In genomic region chr5:80097516-80097915, GRCh38 we compare ENCODE assay signal across 32 cellular contexts.
DNase-seq lines count a peak whose midpoint lies in the region; ATAC-seq and TF ChIP-seq lines count a peak whose summit lies in the region.
"Had no signal": no experiment of that assay in that cellular context is flagged by ENCODE, and none has a peak within 500 bp of the region (broad histone marks: within the 10 kb centered on the region; RNA-seq: fewer than 3 reads in every experiment).

No MANE protein-coding gene starts in this region.

- H3K27ac ChIP-seq in CD4-positive, CD25-positive, alpha-beta regulatory T cell (ENCODE audit: insufficient read depth, low read length, poor library complexity, severe bottlenecking), result no peak overlapping the region
- peak overlapping the region; percentile 68 for H3K27ac ChIP-seq in HUES48 (ENCODE audit: low read depth, low read length)
- H3K27ac ChIP-seq in naive thymus-derived CD4-positive, alpha-beta T cell (ENCODE audit: low read depth, low read length), result no peak overlapping the region
- no peak overlapping the region for H3K27ac ChIP-seq in WERI-Rb-1
- H3K27ac ChIP-seq: body of pancreas, heart left ventricle, ovary, stomach, tibial artery had no signal

- peaks cover 4% of the 10 kb centered on the region for H3K4me1 ChIP-seq in CD4-positive, CD25-positive, alpha-beta regulatory T cell (ENCODE audit: control insufficient read depth, insufficient read depth, low read length, poor library complexity, severe bottlenecking)
- peaks cover 20% of the 10 kb centered on the region for H3K4me1 ChIP-seq in HUES48 (ENCODE audit: control insufficient read depth, insufficient read depth, low read length)
- peaks cover 0 to 8% of the 10 kb centered on the region in 2 donors for H3K4me1 ChIP-seq in naive thymus-derived CD4-positive, alpha-beta T cell (ENCODE audit: control insufficient read depth in 2 of 2, insufficient read depth in 2 of 2, low read length in 2 of 2)
- H3K4me1 ChIP-seq: tibial artery had no signal

- CTCF ChIA-PET in naive thymus-derived CD4-positive, alpha-beta T cell (lab: Charles Lee), result interaction anchor here (0.6 to 1.6 kb wide), 4 partner anchors 28 to 208 kb away, joined by 3 to 5 read pairs (median 3); no protein-coding TSS in a partner anchor

- H3K4me3 Mint-ChIP-seq in CD4-positive, CD25-positive, alpha-beta regulatory T cell, result no peak overlapping the region
- H3K4me3 Mint-ChIP-seq in naive thymus-derived CD4-positive, alpha-beta T cell, result peak overlapping the region in 8 of 10 donors; percentile 33 to 76 (median 54)
- no peak overlapping the region for H3K4me3 Mint-ChIP-seq in activated T-helper 2 cell treated with anti-CD3 and anti-CD28 coated beads, Interferon-gamma antibody, Interleukin-2, Interleukin-4, amounts not matched to agents 10 μg/mL and 5 μg/mL and 100 μg/mL, durations not matched to agents 14 hours and 24 hours and 36 hours (ENCODE audit: low read depth)
- H3K4me3 Mint-ChIP-seq: B cell, HFFc6 had no signal

- no peaks in the 10 kb centered on the region for H3K9me3 Mint-ChIP-seq in CD4-positive, CD25-positive, alpha-beta regulatory T cell
- H3K9me3 Mint-ChIP-seq in naive thymus-derived CD4-positive, alpha-beta T cell, result peaks cover 0 to 2% (median 0%) of the 10 kb centered on the region in 11 donors
- no peaks in the 10 kb centered on the region for H3K9me3 Mint-ChIP-seq in activated T-helper 2 cell treated with anti-CD3 and anti-CD28 coated beads, Interferon-gamma antibody, Interleukin-2, Interleukin-4, amounts not matched to agents 10 μg/mL and 5 μg/mL and 100 μg/mL, durations not matched to agents 14 hours and 24 hours and 36 hours
- H3K9me3 Mint-ChIP-seq: HFFc6 had no signal

- no peaks in the 10 kb centered on the region for H3K9me3 ChIP-seq in CD4-positive, CD25-positive, alpha-beta regulatory T cell (ENCODE audit: control insufficient read depth in 2 of 2, low read length in 2 of 2)
- H3K9me3 ChIP-seq in HUES48 (ENCODE audit: control insufficient read depth, insufficient read depth, low read length), result no peaks in the 10 kb centered on the region
- no peaks in the 10 kb centered on the region for H3K9me3 ChIP-seq in naive thymus-derived CD4-positive, alpha-beta T cell (ENCODE audit: control insufficient read depth in 2 of 3, low read length in 3 of 3)
- H3K9me3 ChIP-seq in WERI-Rb-1 (ENCODE audit: severe bottlenecking), result no peaks in the 10 kb centered on the region
- H3K9me3 ChIP-seq: body of pancreas, heart left ventricle, ovary, stomach, tibial artery had no signal

- intact Hi-C loops in naive thymus-derived CD4-positive, alpha-beta T cell (cut with micrococcal nuclease), result loop anchor here in 1 of 2 donors (10.0 kb wide), 1 partner anchor 387 kb away; the partner anchor contains the start of gene FAM151B
- intact Hi-C loops in activated T-helper 2 cell treated with anti-CD3 and anti-CD28 coated beads, Interferon-gamma antibody, Interleukin-2, Interleukin-4, amounts not matched to agents 10 μg/mL and 5 μg/mL and 100 μg/mL, durations not matched to agents 14 hours and 24 hours and 36 hours (cut with micrococcal nuclease), result no loop called here
- intact Hi-C loops in posterior cingulate gyrus (cut with DNase I), result loop anchor here (10.0 kb wide), 2 partner anchors 307 to 577 kb away; partner anchors contain the start of gene ZFYVE16

- no peak overlapping the region for H3K4me3 ChIP-seq in CD4-positive, CD25-positive, alpha-beta regulatory T cell (ENCODE audit: low read depth, low read length)
- H3K4me3 ChIP-seq in HUES48 (ENCODE audit: low read depth, low read length) (no peak overlapping the region), WERI-Rb-1 (ENCODE audit: low read depth, low read length) (no peak overlapping the region)
- H3K4me3 ChIP-seq in naive thymus-derived CD4-positive, alpha-beta T cell (ENCODE audit: low read length), result no peak overlapping the region
- H3K4me3 ChIP-seq: body of pancreas, heart left ventricle, ovary, smooth muscle cell, stomach, tibial artery had no signal

- no peaks in the 10 kb centered on the region for H3K27me3 Mint-ChIP-seq in CD4-positive, CD25-positive, alpha-beta regulatory T cell
- H3K27me3 Mint-ChIP-seq in naive thymus-derived CD4-positive, alpha-beta T cell, result no peaks in the 10 kb centered on the region
- H3K27me3 Mint-ChIP-seq in activated T-helper 2 cell treated with anti-CD3 and anti-CD28 coated beads, Interferon-gamma antibody, Interleukin-2, Interleukin-4, amounts not matched to agents 10 μg/mL and 5 μg/mL and 100 μg/mL, durations not matched to agents 14 hours and 24 hours and 36 hours (ENCODE audit: low read depth), result no peaks in the 10 kb centered on the region
- H3K27me3 Mint-ChIP-seq: B cell had no signal

- H3K27ac Mint-ChIP-seq in CD4-positive, CD25-positive, alpha-beta regulatory T cell, result peak overlapping the region in 2 of 3 donors; percentile 53 to 78
- peak overlapping the region in 7 of 9 donors; percentile 18 to 90 (median 73) for H3K27ac Mint-ChIP-seq in naive thymus-derived CD4-positive, alpha-beta T cell
- no peak overlapping the region for H3K27ac Mint-ChIP-seq in activated T-helper 2 cell treated with anti-CD3 and anti-CD28 coated beads, Interferon-gamma antibody, Interleukin-2, Interleukin-4, amounts not matched to agents 10 μg/mL and 5 μg/mL and 100 μg/mL, durations not matched to agents 14 hours and 24 hours and 36 hours
- H3K27ac Mint-ChIP-seq: B cell, HFFc6 had no signal

- H3K36me3 Mint-ChIP-seq in CD4-positive, CD25-positive, alpha-beta regulatory T cell, result peaks cover 11% of the 10 kb centered on the region
- H3K36me3 Mint-ChIP-seq in naive thymus-derived CD4-positive, alpha-beta T cell, result peaks cover 4 to 49% (median 15%) of the 10 kb centered on the region in 5 donors
- no peaks in the 10 kb centered on the region for H3K36me3 Mint-ChIP-seq in activated T-helper 2 cell treated with anti-CD3 and anti-CD28 coated beads, Interferon-gamma antibody, Interleukin-2, Interleukin-4, amounts not matched to agents 10 μg/mL and 5 μg/mL and 100 μg/mL, durations not matched to agents 14 hours and 24 hours and 36 hours (ENCODE audit: low read depth)

- DNase-seq in CD4-positive, CD25-positive, alpha-beta regulatory T cell, result no peak
- DNase-seq in ecto neural progenitor cell (ENCODE audit: low spot score), result peak; percentile 66
- no peak for DNase-seq in naive thymus-derived CD4-positive, alpha-beta T cell
- no peak for DNase-seq in activated T-helper 2 cell treated with anti-CD3 and anti-CD28 coated beads, Interferon-gamma antibody, Interleukin-2, Interleukin-4, amounts not matched to agents 10 μg/mL and 5 μg/mL and 100 μg/mL, durations not matched to agents 14 hours and 24 hours and 36 hours (ENCODE audit: low spot score)
- no peak for DNase-seq in posterior cingulate gyrus
- DNase-seq in T-helper 9 cell, result no peak
- no peak for DNase-seq in WERI-Rb-1
- DNase-seq: activated CD4-positive, CD25-positive, alpha-beta regulatory T cell treated with anti-CD3 and anti-CD28 coated beads, Interleukin-2, amount 50 U/mL, for 72 hours; activated gamma-delta T cell; activated T-cell treated with anti-CD3 and anti-CD28 coated beads for 4 hours; body of pancreas; COR-L47; effector memory CD4-positive, alpha-beta T cell; erythroblast; GF-D8; heart left ventricle; HFFc6; KG1; left cardiac atrium; mesenchymal stem cell; MM.1S; NCI-H1417 treated with DMSO at 0.1 percent for 48 hours; NCI-H2107; NCI-H774; ovary; stimulated activated CD4-positive, alpha-beta T cell treated with anti-CD3 and anti-CD28 coated beads, Interleukin-1b, Interleukin-23, amount 100 ng/mL, for 48 hours; stomach; T-helper 1 cell; tibial artery had no signal

- H3K9ac ChIP-seq in HUES48 (ENCODE audit: low read depth, low read length), result no peak overlapping the region; the same call in 1 of the 2 replicates

- H3K27me3 ChIP-seq in CD4-positive, CD25-positive, alpha-beta regulatory T cell (ENCODE audit: control insufficient read depth, insufficient read depth, low read length), result no peaks in the 10 kb centered on the region
- H3K27me3 ChIP-seq in HUES48 (ENCODE audit: control insufficient read depth, insufficient read depth, low read length) (no peaks in the 10 kb centered on the region), WERI-Rb-1 (ENCODE audit: insufficient read depth, low read depth, severe bottlenecking) (no peaks in the 10 kb centered on the region)
- no peaks in the 10 kb centered on the region for H3K27me3 ChIP-seq in naive thymus-derived CD4-positive, alpha-beta T cell (ENCODE audit: control insufficient read depth in 2 of 2, insufficient read depth in 2 of 2, low read length in 2 of 2)
- H3K27me3 ChIP-seq: body of pancreas, heart left ventricle, ovary, stomach, tibial artery had no signal

- peaks cover 6 to 13% (median 10%) of the 10 kb centered on the region in 4 donors for H3K4me1 Mint-ChIP-seq in CD4-positive, CD25-positive, alpha-beta regulatory T cell
- peaks cover 15 to 63% (median 43%) of the 10 kb centered on the region in 7 donors for H3K4me1 Mint-ChIP-seq in naive thymus-derived CD4-positive, alpha-beta T cell
- peaks cover 30% of the 10 kb centered on the region for H3K4me1 Mint-ChIP-seq in activated T-helper 2 cell treated with anti-CD3 and anti-CD28 coated beads, Interferon-gamma antibody, Interleukin-2, Interleukin-4, amounts not matched to agents 10 μg/mL and 5 μg/mL and 100 μg/mL, durations not matched to agents 14 hours and 24 hours and 36 hours (ENCODE audit: low read depth)
- H3K4me1 Mint-ChIP-seq: B cell had no signal

- ATAC-seq in CD4-positive, CD25-positive, alpha-beta regulatory T cell (ENCODE audit: low read depth in 2 of 2), result no peak
- no peak for ATAC-seq in naive thymus-derived CD4-positive, alpha-beta T cell
- ATAC-seq: body of pancreas, heart left ventricle, left cardiac atrium had no signal

- no peak for TF ChIP-seq CTCF in WERI-Rb-1 (IDR thresholded peaks at IDR 0.05; ENCODE audit: low read depth, low read length)

- POLR2A ChIA-PET in naive thymus-derived CD4-positive, alpha-beta T cell (lab: Charles Lee), result interaction anchor here (1.0 to 1.4 kb wide), 3 partner anchors 159 to 210 kb away, joined by 3 read pairs; partner anchors contain the start of gene SERINC5

- no peaks in the 10 kb centered on the region for H3K36me3 ChIP-seq in CD4-positive, CD25-positive, alpha-beta regulatory T cell (ENCODE audit: control insufficient read depth, insufficient read depth, low read length)
- no peaks in the 10 kb centered on the region for H3K36me3 ChIP-seq in HUES48 (ENCODE audit: control insufficient read depth, insufficient read depth, low read length)
- no peaks in the 10 kb centered on the region for H3K36me3 ChIP-seq in naive thymus-derived CD4-positive, alpha-beta T cell (ENCODE audit: control insufficient read depth in 2 of 3, insufficient read depth in 3 of 3, low read length in 3 of 3)
- H3K36me3 ChIP-seq in WERI-Rb-1, result no peaks in the 10 kb centered on the region
- H3K36me3 ChIP-seq: heart left ventricle, ovary, stomach, tibial artery had no signal

Comparison
In these comparisons a context has a peak if more than half of its experiments do, and no peak if none do; other contexts are left out.
1. H3K4me3 Mint-ChIP-seq: peak in naive thymus-derived CD4-positive, alpha-beta T cell (8 of 10); none in CD4-positive, CD25-positive, alpha-beta regulatory T cell (0 of 4) and activated T-helper 2 cell treated with anti-CD3 and anti-CD28 coated beads, Interferon-gamma antibody, Interleukin-2, Interleukin-4, amounts not matched to agents 10 μg/mL and 5 μg/mL and 100 μg/mL, durations not matched to agents 14 hours and 24 hours and 36 hours (single experiment).